In the genomic region with DNA sequence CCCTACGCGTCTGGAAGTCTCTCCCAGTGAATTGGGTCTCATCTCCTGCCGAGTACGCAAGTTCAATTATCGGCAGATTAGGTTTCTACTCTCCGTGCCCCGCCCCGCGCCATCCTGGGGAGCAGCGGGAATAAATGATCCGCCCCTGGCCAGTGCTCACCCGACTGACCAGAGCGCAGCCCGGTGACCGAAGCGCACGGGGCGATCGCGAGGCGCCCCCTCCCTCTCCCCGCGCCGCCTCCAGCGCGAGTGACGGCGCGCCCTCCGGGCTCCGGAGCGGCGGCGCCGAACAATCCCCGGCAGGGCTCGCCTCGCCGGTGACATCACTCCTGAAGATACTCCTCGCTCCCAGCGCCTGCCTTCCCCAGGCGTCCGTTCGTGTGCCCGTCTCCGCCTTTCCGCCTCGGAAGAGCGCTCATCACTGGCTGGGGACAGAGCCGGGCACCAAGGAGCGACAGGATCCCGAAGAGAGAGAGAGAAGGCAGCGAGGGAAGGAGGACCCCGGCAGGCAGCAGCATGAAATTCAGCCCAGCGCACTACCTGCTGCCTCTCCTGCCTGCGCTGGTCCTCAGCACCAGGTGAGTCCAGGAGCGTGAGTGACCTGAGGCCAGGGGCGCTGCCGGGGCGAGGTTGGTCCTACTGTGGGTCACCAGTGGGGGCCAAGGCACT, we compare ENCODE assay signal across 10 cellular contexts. TPM values are rescaled to one million over a fixed set of nuclear protein-coding genes. Genes with fewer than 3 reads are reported as not detected.
DNase-seq lines count a peak whose midpoint lies in the region; ATAC-seq and TF ChIP-seq lines count a peak whose summit lies in the region.
"Had no signal": no experiment of that assay in that cellular context is flagged by ENCODE, and none has a peak within 500 bp of the region (broad histone marks: within the 10 kb centered on the region; RNA-seq: fewer than 3 reads in every experiment).

TSS of gene LUZP2 (plus strand) at position 326 of the 669 bp plus-strand sequence.

- no peaks in the 10 kb centered on the region for H3K36me3 ChIP-seq in hepatocyte (replicated peaks; ENCODE audit: insufficient read depth, low read depth)

- peaks cover 45% of the 10 kb centered on the region for H3K27me3 ChIP-seq in hepatocyte

- no peaks in the 10 kb centered on the region for H3K4me1 ChIP-seq in hepatocyte (ENCODE audit: insufficient read depth)

- no peaks in the 10 kb centered on the region for H3K36me3 Mint-ChIP-seq in WTC11
- H3K36me3 Mint-ChIP-seq: IgD-negative memory B cell had no signal

- TF ChIP-seq CTCF in WTC11 (IDR thresholded peaks at IDR 0.05) (no peak), hepatocyte (IDR thresholded peaks at IDR 0.05; ENCODE audit: poor library complexity) (peak; percentile 34), retinal pigment epithelial cell (conservative IDR thresholded peaks at IDR 0.05; ENCODE audit: low read depth, low read length) (peak; percentile 24)

- POLR2A ChIA-PET in WTC11 (lab: Charles Lee) = no interaction called here

- no peaks in the 10 kb centered on the region for H3K9me2 ChIP-seq in hepatocyte (replicated peaks; ENCODE audit: insufficient read depth)

- no peaks in the 10 kb centered on the region for H3K9me3 Mint-ChIP-seq in WTC11

- H3K27ac Mint-ChIP-seq in WTC11 = no peak within 1 kb of the TSS
- H3K27ac Mint-ChIP-seq: IgD-negative memory B cell had no signal

- H3K4me1 Mint-ChIP-seq in WTC11 = peaks cover 10% of the 10 kb centered on the region
- H3K4me1 Mint-ChIP-seq: IgD-negative memory B cell had no signal

- WGBS in hepatocyte (ENCODE audit: low lambda C conversion rate, missing lambda C conversion rate) = 1% methylated on average over 58 of the region's 60 CpGs

- no peaks in the 10 kb centered on the region for H3K79me2 ChIP-seq in hepatocyte

- peak; percentile 94 for ATAC-seq in WTC11
- no peak for ATAC-seq in HG03280 (IDR thresholded peaks at IDR 0.05; ENCODE audit: unreplicated experiment)
- no peak for ATAC-seq in GM21529 (IDR thresholded peaks at IDR 0.05; ENCODE audit: unreplicated experiment)

- H3K4me3 ChIP-seq in hepatocyte = peak within 1 kb of the TSS; percentile 56
- H3K4me3 ChIP-seq in retinal pigment epithelial cell (ENCODE audit: low read length) = peak within 1 kb of the TSS; percentile 79

- peak within 1 kb of the TSS; percentile 88 for H3K4me3 Mint-ChIP-seq in WTC11
- H3K4me3 Mint-ChIP-seq: IgD-negative memory B cell had no signal

- CTCF ChIA-PET in WTC11 (lab: Charles Lee) = no interaction called here

- H3K27me3 Mint-ChIP-seq in WTC11 (ENCODE audit: low read depth) = peaks cover 46% of the 10 kb centered on the region

- H3K4me2 ChIP-seq in hepatocyte = peak within 1 kb of the TSS; percentile 91

- DNase-seq in HS-27A (ENCODE audit: low read depth) (peak; percentile 53), WTC11 (ENCODE audit: low spot score) (peak; percentile 65), hepatocyte (ENCODE audit: low spot score) (peak; percentile 79), retinal pigment epithelial cell (ENCODE audit: low read depth) (no peak), DMS114 treated with DMSO at 0.1 percent for 48 hours (lab: John Stamatoyannopoulos, UW; ENCODE audit: unreplicated experiment) (no peak), NCI-H1092 treated with DMSO at 0.1 percent for 48 hours (lab: John Stamatoyannopoulos, UW) (no peak)

- no peaks in the 10 kb centered on the region for H4K20me1 ChIP-seq in hepatocyte (ENCODE audit: insufficient read depth, poor library complexity, severe bottlenecking)

- H2AFZ ChIP-seq in hepatocyte = peak within 1 kb of the TSS; percentile 92

- no peaks in the 10 kb centered on the region for H3K9me3 ChIP-seq in hepatocyte (ENCODE audit: low read depth)

- no peak within 1 kb of the TSS for H3K27ac ChIP-seq in hepatocyte

TF ChIP-seq in WTC11, 78 proteins besides CTCF, POLR2A, EP300 and RAD21 (continues in another document):
- TF ChIP-seq ZNF263 (CRISPR knock-in tag; IDR thresholded peaks at IDR 0.05; ENCODE audit: low read depth) = no peak
- TF ChIP-seq, protein P1, sequence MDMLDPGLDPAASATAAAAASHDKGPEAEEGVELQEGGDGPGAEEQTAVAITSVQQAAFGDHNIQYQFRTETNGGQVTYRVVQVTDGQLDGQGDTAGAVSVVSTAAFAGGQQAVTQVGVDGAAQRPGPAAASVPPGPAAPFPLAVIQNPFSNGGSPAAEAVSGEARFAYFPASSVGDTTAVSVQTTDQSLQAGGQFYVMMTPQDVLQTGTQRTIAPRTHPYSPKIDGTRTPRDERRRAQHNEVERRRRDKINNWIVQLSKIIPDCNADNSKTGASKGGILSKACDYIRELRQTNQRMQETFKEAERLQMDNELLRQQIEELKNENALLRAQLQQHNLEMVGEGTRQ (CRISPR knock-in tag; IDR thresholded peaks at IDR 0.05) = 0 out of 2 replicates have a peak, but pooled peaks have one; percentile 18
- no peak for TF ChIP-seq EMX1 (CRISPR knock-in tag; IDR thresholded peaks at IDR 0.05)
- TF ChIP-seq MYBL2 (CRISPR knock-in tag; IDR thresholded peaks at IDR 0.05) = 0 out of 2 replicates have a peak, but pooled peaks have one; percentile 35
- no peak for TF ChIP-seq ELF4 (CRISPR knock-in tag; IDR thresholded peaks at IDR 0.05; ENCODE audit: low read depth)
- TF ChIP-seq ETV6 (CRISPR knock-in tag; IDR thresholded peaks at IDR 0.05) = peak; percentile 50; the same call in 1 of the 2 replicates
- no peak for TF ChIP-seq ZNF671 (CRISPR knock-in tag; IDR thresholded peaks at IDR 0.05)
- TF ChIP-seq, protein P2, sequence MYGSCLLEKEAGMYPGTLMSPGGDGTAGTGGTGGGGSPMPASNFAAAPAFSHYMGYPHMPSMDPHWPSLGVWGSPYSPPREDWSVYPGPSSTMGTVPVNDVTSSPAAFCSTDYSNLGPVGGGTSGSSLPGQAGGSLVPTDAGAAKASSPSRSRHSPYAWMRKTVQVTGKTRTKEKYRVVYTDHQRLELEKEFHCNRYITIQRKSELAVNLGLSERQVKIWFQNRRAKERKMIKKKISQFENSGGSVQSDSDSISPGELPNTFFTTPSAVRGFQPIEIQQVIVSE (CRISPR knock-in tag; IDR thresholded peaks at IDR 0.05; ENCODE audit: borderline replicate concordance) = no peak
- TF ChIP-seq MLX (CRISPR knock-in tag; IDR thresholded peaks at IDR 0.05) = no peak
- TF ChIP-seq, protein P3, sequence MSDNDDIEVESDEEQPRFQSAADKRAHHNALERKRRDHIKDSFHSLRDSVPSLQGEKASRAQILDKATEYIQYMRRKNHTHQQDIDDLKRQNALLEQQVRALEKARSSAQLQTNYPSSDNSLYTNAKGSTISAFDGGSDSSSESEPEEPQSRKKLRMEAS (CRISPR knock-in tag; IDR thresholded peaks at IDR 0.05) = peak; percentile 58
- no peak for TF ChIP-seq ZNF219 (CRISPR knock-in tag; IDR thresholded peaks at IDR 0.05; ENCODE audit: borderline replicate concordance)
- TF ChIP-seq ZNF532 (CRISPR knock-in tag; IDR thresholded peaks at IDR 0.05; ENCODE audit: borderline replicate concordance) = no peak
- TF ChIP-seq FOXJ3 (CRISPR knock-in tag; IDR thresholded peaks at IDR 0.05; ENCODE audit: borderline replicate concordance) = no peak
- no peak for TF ChIP-seq E2F1 (CRISPR knock-in tag; IDR thresholded peaks at IDR 0.05)
- no peak for TF ChIP-seq GRHL2 (CRISPR knock-in tag; IDR thresholded peaks at IDR 0.05; ENCODE audit: insufficient replicate concordance, severe bottlenecking)
- TF ChIP-seq HMGA2 (CRISPR knock-in tag; IDR thresholded peaks at IDR 0.05) = no peak

RNA-seq across cellular contexts. Expression of gene LUZP2, which starts in this region (rescaled TPM):
- total RNA-seq in WTC11 (2021) (1.1 to 3.8 TPM (median 1.6 TPM) in 3 replicates), hepatocyte (7.9 and 8.0 TPM in 2 replicates)
- polyA plus RNA-seq in hepatocyte = 2.2 and 2.7 TPM in 2 replicates
- total RNA-seq: lung microvascular endothelial cell had no signal
- polyA plus RNA-seq: IgD-negative memory B cell had no signal

Comparison
In these comparisons a context has a peak if more than half of its experiments do, and no peak if none do; other contexts are left out.
1. DNase-seq: peak in HS-27A (single experiment), WTC11 (single experiment) and hepatocyte (single experiment); none in retinal pigment epithelial cell (single experiment), DMS114 treated with DMSO at 0.1 percent for 48 hours (single experiment) and NCI-H1092 treated with DMSO at 0.1 percent for 48 hours (single experiment).